10 cellular contexts compared by ENCODE assay signal in the genomic region with DNA sequence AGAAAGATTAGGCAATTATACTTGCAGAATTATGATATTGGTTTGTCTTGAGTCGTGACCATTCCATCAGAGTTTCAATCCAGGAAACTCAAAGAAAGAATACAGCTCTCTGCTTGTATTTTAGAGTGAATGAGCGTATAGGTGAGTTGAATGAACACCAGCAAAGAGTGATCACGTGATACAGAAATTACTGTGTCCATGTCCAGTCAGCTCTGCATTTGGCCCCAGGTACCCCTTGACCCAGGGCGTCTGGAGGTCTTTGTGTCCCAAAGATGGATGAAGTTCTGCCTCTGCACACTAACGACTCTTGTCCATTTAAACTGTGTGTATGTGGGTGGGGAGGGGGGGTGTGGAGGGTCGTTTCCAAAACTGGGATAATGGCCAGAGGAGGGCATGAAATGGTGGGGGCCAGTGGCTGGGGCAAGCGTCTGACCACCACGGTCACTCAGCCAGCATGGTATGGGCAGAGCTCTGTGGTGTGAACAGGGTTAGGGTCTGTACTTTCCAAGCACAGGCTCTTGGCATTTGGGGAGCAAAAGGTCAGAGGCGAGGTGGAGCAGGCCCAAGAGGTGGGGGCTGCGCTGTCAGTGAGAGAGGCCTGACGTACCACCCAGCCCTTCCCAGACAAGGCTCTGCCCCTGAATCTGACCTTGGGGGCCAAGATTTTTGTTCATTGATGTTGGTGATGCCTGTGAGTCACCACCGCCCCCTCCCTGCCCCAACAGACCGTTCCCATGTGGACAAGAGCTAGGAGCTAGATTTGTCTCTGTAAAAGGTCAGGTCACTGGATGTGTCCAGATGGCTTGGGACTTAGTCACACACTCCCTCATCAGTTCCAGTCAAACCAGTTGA. TPM values are rescaled to one million over a fixed set of nuclear protein-coding genes. Genes with fewer than 3 reads are reported as not detected.
DNase-seq lines count a peak whose midpoint lies in the region; ATAC-seq and TF ChIP-seq lines count a peak whose summit lies in the region.
"Had no signal": no experiment of that assay in that cellular context is flagged by ENCODE, and none has a peak within 500 bp of the region (broad histone marks: within the 10 kb centered on the region; RNA-seq: fewer than 3 reads in every experiment).

No MANE protein-coding gene starts in this region.

- TF ChIP-seq CTCF in CD14-positive monocyte (IDR thresholded peaks at IDR 0.05) (no peak), PC-3 (conservative IDR thresholded peaks at IDR 0.05; ENCODE audit: low read depth, low read length) (no peak), epithelial cell of esophagus (IDR thresholded peaks at IDR 0.05; ENCODE audit: insufficient read depth, low read depth, low read length, missing control alignments) (no peak), omental fat pad (IDR thresholded peaks at IDR 0.05) (no peak)

- H3K9ac ChIP-seq in PC-3 (ENCODE audit: low read length): peak overlapping the region; percentile 61

- peaks cover 59% of the 10 kb centered on the region for H3K4me1 Mint-ChIP-seq in CD14-positive monocyte

- H3K27me3 ChIP-seq in PC-3 (ENCODE audit: low read length): no peaks in the 10 kb centered on the region

- H3K4me3 Mint-ChIP-seq in CD14-positive monocyte: peak overlapping the region; percentile 81 to 90

- no peaks in the 10 kb centered on the region for H3K9me3 Mint-ChIP-seq in CD14-positive monocyte
- H3K9me3 Mint-ChIP-seq: effector memory CD8-positive, alpha-beta T cell had no signal

- H3K4me1 ChIP-seq in PC-3 (ENCODE audit: insufficient read depth, low read length): peaks cover 25% of the 10 kb centered on the region

- no peaks in the 10 kb centered on the region for H3F3A ChIP-seq in PC-3 (ENCODE audit: low read length, unreplicated experiment)

- no peaks in the 10 kb centered on the region for H3K9me2 ChIP-seq in PC-3 (replicated peaks; ENCODE audit: low read length)

- H3K36me3 ChIP-seq in PC-3 (ENCODE audit: low read depth, low read length): no peaks in the 10 kb centered on the region

- POLR2A ChIA-PET in PC-3 (lab: Charles Lee; ENCODE audit: unreplicated experiment): no interaction called here

- peak overlapping the region in 4 of 7 donors; percentile 5 to 70 (median 41) for H3K27ac Mint-ChIP-seq in CD14-positive monocyte
- H3K27ac Mint-ChIP-seq: effector memory CD8-positive, alpha-beta T cell had no signal

- no peaks in the 10 kb centered on the region for H3K79me2 ChIP-seq in PC-3 (ENCODE audit: low read length)

- H3K4me3 ChIP-seq in PC-3 (ENCODE audit: low read length) (peak overlapping the region; percentile 66), epithelial cell of esophagus (ENCODE audit: low read length) (no peak overlapping the region)

- H3K4me2 ChIP-seq in PC-3 (ENCODE audit: low read length): peak overlapping the region; percentile 78

- DNase-seq in CD14-positive monocyte (ENCODE audit: low spot score) (no peak), PC-3 (peak; percentile 82), epithelial cell of esophagus (ENCODE audit: low read depth) (peak; percentile 69), omental fat pad (ENCODE audit: low spot score) (peak; percentile 64), AML-193 (lab: John Stamatoyannopoulos, UW) (no peak), cerebellar nuclear complex (lab: John Stamatoyannopoulos, UW) (no peak)
- DNase-seq: effector memory CD8-positive, alpha-beta T cell had no signal

- H3K27ac ChIP-seq in PC-3 (ENCODE audit: low read length): peak overlapping the region; percentile 64

- H2AFZ ChIP-seq in PC-3 (ENCODE audit: low read length): peak overlapping the region; percentile 64; the same call in 1 of the 2 replicates

- no peaks in the 10 kb centered on the region for H4K20me1 ChIP-seq in PC-3 (ENCODE audit: low read length)

- peaks cover 0 to 5% (median 4%) of the 10 kb centered on the region in 3 donors for H3K27me3 Mint-ChIP-seq in CD14-positive monocyte (ENCODE audit: low read depth in 3 of 3)

- BruUV-seq in PC-3 (replicated peaks; lab: Mats Ljungman, UMichigan): no TSS peak

- CTCF ChIA-PET in PC-3 (lab: Charles Lee): no interaction called here

- H3K9me3 ChIP-seq in PC-3 (ENCODE audit: low read length): no peaks in the 10 kb centered on the region

- peaks cover 20 to 34% of the 10 kb centered on the region in 2 donors for H3K36me3 Mint-ChIP-seq in CD14-positive monocyte

- intact Hi-C loops in CD14-positive monocyte (cut with micrococcal nuclease): loop anchor here in 1 of 2 donors (5.0 to 10.0 kb wide), 3 partner anchors 84 to 246 kb away; no protein-coding TSS in a partner anchor
- intact Hi-C loops in PC-3 (cut with micrococcal nuclease): no loop called here

- ATAC-seq in PC-3 (peak; percentile 17; the same call in 1 of the 2 replicates), omental fat pad (ENCODE audit: low FRiP score) (peak; percentile 65), HG03045 (IDR thresholded peaks at IDR 0.05; ENCODE audit: unreplicated experiment) (no peak), GM19455 (IDR thresholded peaks at IDR 0.05; ENCODE audit: unreplicated experiment) (no peak)

RNA-seq across cellular contexts. Expression of gene PTPRE, which starts 1.4 kb away (rescaled TPM):
- polyA plus RNA-seq in CD14-positive monocyte: 100 to 1,000 TPM in 1 of 2 donors, 10 to 100 TPM in 1; 95.2 to 125 TPM
- 3.1 and 5.0 TPM in 2 replicates for total RNA-seq in PC-3 (2014; rRNA removed)
- total RNA-seq in omental fat pad: 10 to 100 TPM; 28.1 to 89.7 (median 54.2) TPM

RNA-seq across cellular contexts. Expression of gene CLRN3, which starts 15.6 kb away (rescaled TPM):
- polyA plus RNA-seq in CD14-positive monocyte: under 1 TPM in 1 of 2 donors, not detected in 1; 0.16 TPM
- not detected in 2 replicates for total RNA-seq in PC-3 (2014; rRNA removed)
- not detected for total RNA-seq in omental fat pad
- total RNA-seq: SK-MEL-5 had no signal

Comparison
In these comparisons a context has a peak if more than half of its experiments do, and no peak if none do; other contexts are left out.
1. DNase-seq: peak in PC-3 (single experiment), epithelial cell of esophagus (single experiment) and omental fat pad (single experiment); none in CD14-positive monocyte (single experiment), AML-193 (0 of 2) and cerebellar nuclear complex (0 of 2).
2. ATAC-seq: peak in PC-3 (single experiment) and omental fat pad (single experiment); none in HG03045 (single experiment) and GM19455 (single experiment).